7 cellular contexts compared by ENCODE assay signal in the genomic region with DNA sequence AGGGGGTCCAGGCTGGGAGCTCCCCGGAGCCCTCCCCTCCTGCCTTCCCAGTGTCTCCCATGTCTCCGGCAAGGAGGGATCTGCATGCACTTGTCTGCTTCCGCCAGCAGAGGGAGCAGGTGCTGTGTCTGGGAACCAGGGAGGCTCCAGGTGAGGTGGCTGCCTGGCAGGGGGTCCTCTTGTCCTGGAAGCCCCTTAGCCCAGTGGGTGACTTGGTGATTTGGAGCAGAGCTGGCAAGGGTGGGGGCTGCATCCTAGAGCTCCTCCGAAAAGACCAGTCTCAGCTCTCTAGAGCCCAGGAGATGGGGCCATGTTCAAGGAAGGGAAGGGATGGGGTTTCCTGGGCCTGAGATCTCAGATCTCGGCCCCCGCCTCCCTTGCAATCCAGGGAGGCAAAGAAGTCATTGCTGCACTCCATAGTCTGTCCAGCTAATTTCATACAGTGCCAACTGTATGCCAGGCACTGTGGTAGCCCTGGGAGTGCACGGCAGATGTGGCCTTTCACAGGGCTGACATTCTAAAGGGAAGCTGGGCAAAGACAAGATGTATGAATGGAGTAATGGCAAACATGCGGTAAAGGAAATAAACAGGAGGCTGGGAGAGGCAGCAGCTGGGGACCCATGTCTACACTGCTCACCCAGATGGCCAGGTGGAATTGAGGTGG. TPM values are rescaled to one million over a fixed set of nuclear protein-coding genes. Genes with fewer than 3 reads are reported as not detected.
DNase-seq lines count a peak whose midpoint lies in the region; ATAC-seq and TF ChIP-seq lines count a peak whose summit lies in the region.

No MANE protein-coding gene starts in this region.

- H3K27me3 Mint-ChIP-seq in type B pancreatic cell: peaks cover 37% of the 10 kb centered on the region

- H3K4me3 ChIP-seq in Karpas-422 (ENCODE audit: low read length): no peak overlapping the region
- no peak overlapping the region for H3K4me3 ChIP-seq in gastroesophageal sphincter
- H3K4me3 ChIP-seq in parathyroid adenoma (ENCODE audit: low read depth, low read length): no peak overlapping the region

- H3K4me1 ChIP-seq in Karpas-422 (ENCODE audit: low read length) (no peaks in the 10 kb centered on the region), gastroesophageal sphincter (peaks cover 0 to 13% (median 3%) of the 10 kb centered on the region in 3 donors), parathyroid adenoma (no peaks in the 10 kb centered on the region)

- ATAC-seq in gastroesophageal sphincter: peak; percentile 72

- no peak overlapping the region for H3K4me2 ChIP-seq in Karpas-422 (ENCODE audit: low read depth, low read length, poor library complexity, severe bottlenecking)
- no peak overlapping the region for H3K4me2 ChIP-seq in parathyroid adenoma (ENCODE audit: low read length)

- H3K27me3 ChIP-seq in Karpas-422 (ENCODE audit: low read length) (no peaks in the 10 kb centered on the region), gastroesophageal sphincter (peaks cover 63% of the 10 kb centered on the region), parathyroid adenoma (ENCODE audit: control insufficient read depth, insufficient read depth, low read length) (no peaks in the 10 kb centered on the region)

- H3K27ac ChIP-seq in Karpas-422 (ENCODE audit: low read length) (no peak overlapping the region), gastroesophageal sphincter (no peak overlapping the region), parathyroid adenoma (no peak overlapping the region)

- DNase-seq in GM13977 (ENCODE audit: low spot score) (peak; percentile 82), Karpas-422 (peak; percentile 69), SK-MEL-5 (ENCODE audit: low read depth, low spot score) (peak; percentile 72), type B pancreatic cell (ENCODE audit: extremely low spot score, unreplicated experiment) (no peak)
- DNase-seq in activated naive CD4-positive, alpha-beta T cell (lab: John Stamatoyannopoulos, UW): peak; percentile 25 to 63 (median 38)

- H3K4me3 Mint-ChIP-seq in type B pancreatic cell: no peak overlapping the region

- TF ChIP-seq EP300 in gastroesophageal sphincter (IDR thresholded peaks at IDR 0.05): no peak

- peak; percentile 98 for TF ChIP-seq CTCF in GM13977 (IDR thresholded peaks at IDR 0.05; ENCODE audit: extremely low read depth, insufficient read depth, missing control alignments)
- TF ChIP-seq CTCF in gastroesophageal sphincter (IDR thresholded peaks at IDR 0.05): peak in 3 of 4 experiments; percentile 62 to 88 (median 83)
- peak; percentile 87 for TF ChIP-seq CTCF in parathyroid adenoma (IDR thresholded peaks at IDR 0.05)
- peak; percentile 90 for TF ChIP-seq CTCF in type B pancreatic cell (conservative IDR thresholded peaks at IDR 0.05)

- no peaks in the 10 kb centered on the region for H3K36me3 Mint-ChIP-seq in type B pancreatic cell

- no peaks in the 10 kb centered on the region for H3K36me3 ChIP-seq in Karpas-422 (ENCODE audit: insufficient read depth, low read length)
- H3K36me3 ChIP-seq in gastroesophageal sphincter: no peaks in the 10 kb centered on the region
- H3K36me3 ChIP-seq in parathyroid adenoma (ENCODE audit: control insufficient read depth, insufficient read depth, low read length): no peaks in the 10 kb centered on the region

- no peak overlapping the region for H3K9ac ChIP-seq in Karpas-422 (ENCODE audit: low read length)
- H3K9ac ChIP-seq in parathyroid adenoma: no peak overlapping the region

- H3K9me3 Mint-ChIP-seq in type B pancreatic cell: no peaks in the 10 kb centered on the region

- no peak overlapping the region for H3K27ac Mint-ChIP-seq in type B pancreatic cell

- H3K4me1 Mint-ChIP-seq in type B pancreatic cell (ENCODE audit: unreplicated experiment): peaks cover 4% of the 10 kb centered on the region

- WGBS in gastroesophageal sphincter (ENCODE audit: low coverage in 1 of 2), 2 donors: 30 to 61% methylated on average over 1 to 2 of the region's 8 CpGs

- in situ Hi-C loops in GM13977 (cut with MboI; ENCODE audit: low pct_unique_long_range_greater_than_20kb, low sequenced_read_pairs, unreplicated experiment): loop anchor here (10.0 kb wide), 1 partner anchor 73 kb away; no protein-coding TSS in a partner anchor
- in situ Hi-C loops in SK-MEL-5 (cut with HindIII; ENCODE audit: low pct_unique_long_range_greater_than_20kb, low sequenced_read_pairs): no loop called here

- no peaks in the 10 kb centered on the region for H3K9me2 ChIP-seq in Karpas-422 (replicated peaks; ENCODE audit: insufficient read depth, low read length)

- TF ChIP-seq POLR2A in gastroesophageal sphincter (IDR thresholded peaks at IDR 0.05): no peak

- H4K20me1 ChIP-seq in Karpas-422 (ENCODE audit: insufficient read depth, low read depth, low read length): no peaks in the 10 kb centered on the region

- no peak overlapping the region for H2AFZ ChIP-seq in Karpas-422 (ENCODE audit: low read length)
- H2AFZ ChIP-seq in parathyroid adenoma: no peak overlapping the region

- H3K9me3 ChIP-seq in Karpas-422 (ENCODE audit: low read length): no peaks in the 10 kb centered on the region
- no peaks in the 10 kb centered on the region for H3K9me3 ChIP-seq in gastroesophageal sphincter
- H3K9me3 ChIP-seq in parathyroid adenoma (ENCODE audit: control insufficient read depth, low read length): no peaks in the 10 kb centered on the region

- H3K79me2 ChIP-seq in Karpas-422 (ENCODE audit: low read length) (no peaks in the 10 kb centered on the region), parathyroid adenoma (no peaks in the 10 kb centered on the region)

RNA-seq across cellular contexts. Expression of a gene that starts 20.4 kb away (rescaled TPM):
- not detected in 2 replicates for total RNA-seq in Karpas-422 (2014; rRNA removed; shearing (Covaris generic); ENCODE audit: low replicate concordance)
- total RNA-seq in SK-MEL-5 (2014; rRNA removed; shearing (Covaris generic)): 0.08 and 0.21 TPM in 2 replicates
- polyA plus RNA-seq in SK-MEL-5 (2015; cell fraction: cytosol; rRNA removed): 0.32 and 1.2 TPM in 2 replicates
- polyA plus RNA-seq in SK-MEL-5 (2015; cell fraction: nucleus; rRNA removed): not detected in 2 replicates
- total RNA-seq in gastroesophageal sphincter (10 to 100 TPM; 11.9 to 34.4 (median 18.2) TPM), type B pancreatic cell (ENCODE audit: low replicate concordance) (5.7 and 9.6 TPM in 2 replicates)

RNA-seq across cellular contexts. Expression of a gene that starts 55.3 kb away (rescaled TPM):
- total RNA-seq in Karpas-422 (2014; rRNA removed; shearing (Covaris generic); ENCODE audit: low replicate concordance): 16.9 and 19.6 TPM in 2 replicates
- 27.5 and 27.9 TPM in 2 replicates for total RNA-seq in SK-MEL-5 (2014; rRNA removed; shearing (Covaris generic))
- 31.2 and 37.8 TPM in 2 replicates for polyA plus RNA-seq in SK-MEL-5 (2015; cell fraction: cytosol; rRNA removed)
- 103 and 110 TPM in 2 replicates for polyA plus RNA-seq in SK-MEL-5 (2015; cell fraction: nucleus; rRNA removed)
- total RNA-seq in gastroesophageal sphincter: 10 to 100 TPM in 3 of 4 donors, 1 to 10 TPM in 1; 6.7 to 24.2 (median 19.2) TPM
- 25.6 and 28.8 TPM in 2 replicates for total RNA-seq in type B pancreatic cell (ENCODE audit: low replicate concordance)

RNA-seq across cellular contexts. Expression of a gene that starts 57.5 kb away (rescaled TPM):
- total RNA-seq in Karpas-422 (2014; rRNA removed; shearing (Covaris generic); ENCODE audit: low replicate concordance): not detected in 2 replicates
- 14.9 and 15.8 TPM in 2 replicates for total RNA-seq in SK-MEL-5 (2014; rRNA removed; shearing (Covaris generic))
- polyA plus RNA-seq in SK-MEL-5 (2015; cell fraction: cytosol; rRNA removed): 23.3 and 35.4 TPM in 2 replicates
- 62.5 and 83.1 TPM in 2 replicates for polyA plus RNA-seq in SK-MEL-5 (2015; cell fraction: nucleus; rRNA removed)
- under 1 TPM; 0.08 to 0.40 (median 0.23) TPM for total RNA-seq in gastroesophageal sphincter
- total RNA-seq in type B pancreatic cell (ENCODE audit: low replicate concordance): 0.41 and 0.52 TPM in 2 replicates

Comparison
In these comparisons a context has a peak if more than half of its experiments do, and no peak if none do; other contexts are left out.
1. RNA of a gene that starts 57.5 kb away (total RNA-seq): 14.9 to 15.8 TPM in SK-MEL-5; 0.41 to 0.52 TPM in type B pancreatic cell, 0.08 to 0.40 TPM in gastroesophageal sphincter and not detected in Karpas-422; every median in the first group is over 10 times any median in the second.
2. Peak in every context shown above with its lines, with median percentiles within 50 percentile points of each other: CTCF ChIP-seq.